ENCODE assay signal across 8 cellular contexts in the genomic region with DNA sequence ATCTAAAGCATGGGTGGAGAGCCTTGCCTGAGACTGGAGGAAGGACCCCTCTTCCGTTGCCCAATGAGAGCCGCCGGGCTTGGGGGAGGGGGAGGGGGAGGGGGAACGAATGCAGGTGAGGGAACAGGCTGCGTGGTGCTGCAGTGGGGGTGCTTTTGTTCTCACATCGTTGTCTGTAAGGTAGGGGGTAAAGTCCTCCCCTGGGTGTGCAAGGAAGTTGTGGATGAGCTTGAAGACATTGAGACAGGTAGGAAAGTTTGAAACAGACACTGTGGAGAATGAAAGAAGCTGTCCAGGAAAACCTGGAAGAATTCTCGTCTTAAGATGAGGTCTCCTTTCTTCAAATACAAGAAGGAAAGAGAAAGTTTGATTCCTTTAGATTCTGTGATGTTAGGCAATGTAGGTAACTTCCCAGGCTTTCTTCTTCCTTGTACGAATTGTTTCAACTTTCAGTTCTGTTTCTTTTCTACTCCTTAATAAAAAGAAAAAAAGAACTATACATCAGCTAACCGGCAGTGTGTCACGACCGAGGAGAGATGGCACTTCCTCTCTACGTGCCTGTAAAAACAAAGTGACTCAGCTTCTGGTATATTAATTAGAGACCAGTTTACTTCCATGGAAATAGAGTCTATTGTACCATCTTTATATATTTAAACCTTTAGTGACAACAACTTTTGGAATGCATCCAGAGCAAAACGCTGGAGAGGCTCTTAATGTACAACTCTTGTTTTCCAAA.
DNase-seq lines count a peak whose midpoint lies in the region; TF ChIP-seq lines count a peak whose summit lies in the region.

No MANE protein-coding gene starts in this region.

- peaks cover 19% of the 10 kb centered on the region for H3K4me1 Mint-ChIP-seq in osteocyte (ENCODE audit: unreplicated experiment)

- peak overlapping the region; percentile 68 for H3K27ac Mint-ChIP-seq in osteocyte (ENCODE audit: unreplicated experiment)

- no peaks in the 10 kb centered on the region for H3K36me3 Mint-ChIP-seq in osteocyte (ENCODE audit: unreplicated experiment)

- peak; percentile 19 for DNase-seq in SIG-M5 treated with dmso at 0.1 percent for 504 hours (lab: John Stamatoyannopoulos, UW; ENCODE audit: unreplicated experiment)
- no peak for DNase-seq in SIG-M5 (lab: John Stamatoyannopoulos, UW)
- DNase-seq in NCI-H345 treated with DMSO at 0.1 percent for 48 hours (lab: John Stamatoyannopoulos, UW; ENCODE audit: unreplicated experiment) = peak; percentile 69
- peak; percentile 32 to 60 for DNase-seq in cardiac fibroblast (ENCODE audit: low read depth in 2 of 2)
- no peak for DNase-seq in osteocyte (ENCODE audit: extremely low spot score, unreplicated experiment)
- no peak for DNase-seq in D341Med (ENCODE audit: low spot score)
- no peak for DNase-seq in NCI-H2081 (lab: John Stamatoyannopoulos, UW)
- no peak for DNase-seq in activated CD8-positive, alpha-beta memory T cell treated with anti-CD3 and anti-CD28 coated beads, Interleukin-2, amount 50 U/mL, for 4 hours

- no peaks in the 10 kb centered on the region for H3K9me3 Mint-ChIP-seq in osteocyte (ENCODE audit: unreplicated experiment)

- H3K27me3 Mint-ChIP-seq in osteocyte (ENCODE audit: unreplicated experiment) = peaks cover 3% of the 10 kb centered on the region

- peak overlapping the region in 1 of 2 donors; percentile 5 for H3K4me3 ChIP-seq in cardiac fibroblast (replicated peaks in 1 of 2; ENCODE audit: low read depth in 2 of 2, low read length in 2 of 2)

- TF ChIP-seq CTCF in cardiac fibroblast (IDR thresholded peaks at IDR 0.05; ENCODE audit: low read depth, low read length) = no peak
- no peak for TF ChIP-seq CTCF in osteocyte (IDR thresholded peaks at IDR 0.05)

- peak overlapping the region; percentile 61 for H3K4me3 Mint-ChIP-seq in osteocyte (ENCODE audit: unreplicated experiment)

Comparison
In these comparisons a context has a peak if more than half of its experiments do, and no peak if none do; other contexts are left out.
1. DNase-seq: peak in SIG-M5 treated with dmso at 0.1 percent for 504 hours (single experiment), NCI-H345 treated with DMSO at 0.1 percent for 48 hours (single experiment) and cardiac fibroblast (2 of 2); none in SIG-M5 (single experiment), osteocyte (single experiment), D341Med (single experiment), NCI-H2081 (0 of 2) and activated CD8-positive, alpha-beta memory T cell treated with anti-CD3 and anti-CD28 coated beads, Interleukin-2, amount 50 U/mL, for 4 hours (single experiment).